Comparison of ENCODE assay signal across 1 cellular context in the genomic region with DNA sequence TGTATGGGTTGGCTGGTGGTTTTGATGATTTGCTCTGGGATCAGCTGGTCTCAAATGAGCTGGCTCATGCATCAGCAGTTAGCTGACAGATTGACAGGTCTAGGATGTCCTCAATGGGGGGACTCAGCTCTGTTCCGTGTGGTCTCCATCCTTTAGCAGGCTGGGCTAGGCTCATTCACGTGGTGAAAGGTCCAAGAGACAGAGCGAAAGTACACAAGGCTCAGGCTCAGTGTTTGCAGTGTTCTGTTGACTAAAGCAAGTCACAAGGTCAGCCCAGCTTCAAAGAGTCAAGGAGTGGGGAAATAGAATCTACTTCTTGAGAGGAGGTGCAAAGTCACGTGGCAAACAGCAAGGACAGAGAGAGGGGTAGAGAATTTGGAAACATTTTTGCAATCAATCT.
TF ChIP-seq lines count a peak whose summit lies in the region.

No MANE protein-coding gene starts in this region.

TF ChIP-seq in HepG2, 621 proteins besides CTCF, POLR2A, EP300 and RAD21 (continued from another document and continues in another):
- TF ChIP-seq, protein P1, sequence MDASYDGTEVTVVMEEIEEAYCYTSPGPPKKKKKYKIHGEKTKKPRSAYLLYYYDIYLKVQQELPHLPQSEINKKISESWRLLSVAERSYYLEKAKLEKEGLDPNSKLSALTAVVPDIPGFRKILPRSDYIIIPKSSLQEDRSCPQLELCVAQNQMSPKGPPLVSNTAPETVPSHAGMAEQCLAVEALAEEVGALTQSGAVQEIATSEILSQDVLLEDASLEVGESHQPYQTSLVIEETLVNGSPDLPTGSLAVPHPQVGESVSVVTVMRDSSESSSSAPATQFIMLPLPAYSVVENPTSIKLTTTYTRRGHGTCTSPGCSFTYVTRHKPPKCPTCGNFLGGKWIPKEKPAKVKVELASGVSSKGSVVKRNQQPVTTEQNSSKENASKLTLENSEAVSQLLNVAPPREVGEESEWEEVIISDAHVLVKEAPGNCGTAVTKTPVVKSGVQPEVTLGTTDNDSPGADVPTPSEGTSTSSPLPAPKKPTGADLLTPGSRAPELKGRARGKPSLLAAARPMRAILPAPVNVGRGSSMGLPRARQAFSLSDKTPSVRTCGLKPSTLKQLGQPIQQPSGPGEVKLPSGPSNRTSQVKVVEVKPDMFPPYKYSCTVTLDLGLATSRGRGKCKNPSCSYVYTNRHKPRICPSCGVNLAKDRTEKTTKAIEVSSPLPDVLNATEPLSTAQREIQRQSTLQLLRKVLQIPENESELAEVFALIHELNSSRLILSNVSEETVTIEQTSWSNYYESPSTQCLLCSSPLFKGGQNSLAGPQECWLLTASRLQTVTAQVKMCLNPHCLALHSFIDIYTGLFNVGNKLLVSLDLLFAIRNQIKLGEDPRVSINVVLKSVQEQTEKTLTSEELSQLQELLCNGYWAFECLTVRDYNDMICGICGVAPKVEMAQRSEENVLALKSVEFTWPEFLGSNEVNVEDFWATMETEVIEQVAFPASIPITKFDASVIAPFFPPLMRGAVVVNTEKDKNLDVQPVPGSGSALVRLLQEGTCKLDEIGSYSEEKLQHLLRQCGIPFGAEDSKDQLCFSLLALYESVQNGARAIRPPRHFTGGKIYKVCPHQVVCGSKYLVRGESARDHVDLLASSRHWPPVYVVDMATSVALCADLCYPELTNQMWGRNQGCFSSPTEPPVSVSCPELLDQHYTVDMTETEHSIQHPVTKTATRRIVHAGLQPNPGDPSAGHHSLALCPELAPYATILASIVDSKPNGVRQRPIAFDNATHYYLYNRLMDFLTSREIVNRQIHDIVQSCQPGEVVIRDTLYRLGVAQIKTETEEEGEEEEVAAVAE (CRISPR knock-in tag; IDR thresholded peaks at IDR 0.05; ENCODE audit: borderline replicate concordance), result 0 out of 2 replicates have a peak, but pooled peaks have one; percentile 41
- TF ChIP-seq ZNF431 (CRISPR knock-in tag; IDR thresholded peaks at IDR 0.05; ENCODE audit: borderline replicate concordance, low read depth) (no peak; the same call in 1 of the 2 replicates), SUZ12 (IDR thresholded peaks at IDR 0.05; ENCODE audit: low read depth, low read length) (no peak), RBAK (CRISPR knock-in tag; IDR thresholded peaks at IDR 0.05) (no peak), MAF1 (CRISPR knock-in tag; IDR thresholded peaks at IDR 0.05; ENCODE audit: borderline replicate concordance) (no peak), SIN3A (IDR thresholded peaks at IDR 0.05; ENCODE audit: borderline replicate concordance, low read depth, low read length) (no peak), CCAR2 (optimal IDR thresholded peaks at IDR 0.05; ENCODE audit: low read depth, low read length) (no peak), ZSCAN21 (CRISPR knock-in tag; IDR thresholded peaks at IDR 0.05; ENCODE audit: borderline replicate concordance) (peak; percentile 79), ZNF749 (CRISPR knock-in tag; IDR thresholded peaks at IDR 0.05; ENCODE audit: borderline replicate concordance) (no peak; the same call in 1 of the 2 replicates), PTBP1 (IDR thresholded peaks at IDR 0.05; ENCODE audit: low read depth, low read length, poor library complexity, severe bottlenecking) (no peak), ARID2 (CRISPR knock-in tag; IDR thresholded peaks at IDR 0.05; ENCODE audit: borderline replicate concordance) (no peak), ZNF382 (CRISPR knock-in tag; IDR thresholded peaks at IDR 0.05; ENCODE audit: borderline replicate concordance) (no peak), CBFB (CRISPR knock-in tag; IDR thresholded peaks at IDR 0.05) (0 out of 2 replicates have a peak, but pooled peaks have one; percentile 44), ARNT (IDR thresholded peaks at IDR 0.05) (no peak), TOPORS (CRISPR knock-in tag; IDR thresholded peaks at IDR 0.05) (no peak), ZNF879 (CRISPR knock-in tag; IDR thresholded peaks at IDR 0.05) (no peak)
- TF ChIP-seq, protein P2, sequence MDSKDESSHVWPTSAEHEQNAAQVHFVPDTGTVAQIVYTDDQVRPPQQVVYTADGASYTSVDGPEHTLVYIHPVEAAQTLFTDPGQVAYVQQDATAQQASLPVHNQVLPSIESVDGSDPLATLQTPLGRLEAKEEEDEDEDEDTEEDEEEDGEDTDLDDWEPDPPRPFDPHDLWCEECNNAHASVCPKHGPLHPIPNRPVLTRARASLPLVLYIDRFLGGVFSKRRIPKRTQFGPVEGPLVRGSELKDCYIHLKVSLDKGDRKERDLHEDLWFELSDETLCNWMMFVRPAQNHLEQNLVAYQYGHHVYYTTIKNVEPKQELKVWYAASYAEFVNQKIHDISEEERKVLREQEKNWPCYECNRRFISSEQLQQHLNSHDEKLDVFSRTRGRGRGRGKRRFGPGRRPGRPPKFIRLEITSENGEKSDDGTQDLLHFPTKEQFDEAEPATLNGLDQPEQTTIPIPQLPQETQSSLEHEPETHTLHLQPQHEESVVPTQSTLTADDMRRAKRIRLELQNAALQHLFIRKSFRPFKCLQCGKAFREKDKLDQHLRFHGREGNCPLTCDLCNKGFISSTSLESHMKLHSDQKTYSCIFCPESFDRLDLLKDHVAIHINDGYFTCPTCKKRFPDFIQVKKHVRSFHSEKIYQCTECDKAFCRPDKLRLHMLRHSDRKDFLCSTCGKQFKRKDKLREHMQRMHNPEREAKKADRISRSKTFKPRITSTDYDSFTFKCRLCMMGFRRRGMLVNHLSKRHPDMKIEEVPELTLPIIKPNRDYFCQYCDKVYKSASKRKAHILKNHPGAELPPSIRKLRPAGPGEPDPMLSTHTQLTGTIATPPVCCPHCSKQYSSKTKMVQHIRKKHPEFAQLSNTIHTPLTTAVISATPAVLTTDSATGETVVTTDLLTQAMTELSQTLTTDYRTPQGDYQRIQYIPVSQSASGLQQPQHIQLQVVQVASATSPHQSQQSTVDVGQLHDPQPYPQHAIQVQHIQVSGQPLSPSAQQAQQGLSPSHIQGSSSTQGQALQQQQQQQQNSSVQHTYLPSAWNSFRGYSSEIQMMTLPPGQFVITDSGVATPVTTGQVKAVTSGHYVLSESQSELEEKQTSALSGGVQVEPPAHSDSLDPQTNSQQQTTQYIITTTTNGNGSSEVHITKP (CRISPR knock-in tag; IDR thresholded peaks at IDR 0.05; ENCODE audit: low read depth), result peak; percentile 71; the same call in 1 of the 2 replicates
- TF ChIP-seq, protein P3, sequence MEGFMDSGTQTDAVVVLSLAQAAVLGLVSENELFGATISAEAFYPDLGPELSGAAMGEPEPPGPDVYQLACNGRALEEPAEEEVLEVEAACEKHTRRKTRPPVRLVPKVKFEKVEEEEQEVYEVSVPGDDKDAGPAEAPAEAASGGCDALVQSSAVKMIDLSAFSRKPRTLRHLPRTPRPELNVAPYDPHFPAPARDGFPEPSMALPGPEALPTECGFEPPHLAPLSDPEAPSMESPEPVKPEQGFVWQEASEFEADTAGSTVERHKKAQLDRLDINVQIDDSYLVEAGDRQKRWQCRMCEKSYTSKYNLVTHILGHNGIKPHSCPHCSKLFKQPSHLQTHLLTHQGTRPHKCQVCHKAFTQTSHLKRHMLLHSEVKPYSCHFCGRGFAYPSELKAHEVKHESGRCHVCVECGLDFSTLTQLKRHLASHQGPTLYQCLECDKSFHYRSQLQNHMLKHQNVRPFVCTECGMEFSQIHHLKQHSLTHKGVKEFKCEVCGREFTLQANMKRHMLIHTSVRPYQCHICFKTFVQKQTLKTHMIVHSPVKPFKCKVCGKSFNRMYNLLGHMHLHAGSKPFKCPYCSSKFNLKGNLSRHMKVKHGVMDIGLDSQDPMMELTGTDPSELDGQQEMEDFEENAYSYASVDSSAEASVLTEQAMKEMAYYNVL (CRISPR knock-in tag; IDR thresholded peaks at IDR 0.05; ENCODE audit: borderline replicate concordance), result peak; percentile 57; the same call in 1 of the 2 replicates
- TF ChIP-seq, protein P4, sequence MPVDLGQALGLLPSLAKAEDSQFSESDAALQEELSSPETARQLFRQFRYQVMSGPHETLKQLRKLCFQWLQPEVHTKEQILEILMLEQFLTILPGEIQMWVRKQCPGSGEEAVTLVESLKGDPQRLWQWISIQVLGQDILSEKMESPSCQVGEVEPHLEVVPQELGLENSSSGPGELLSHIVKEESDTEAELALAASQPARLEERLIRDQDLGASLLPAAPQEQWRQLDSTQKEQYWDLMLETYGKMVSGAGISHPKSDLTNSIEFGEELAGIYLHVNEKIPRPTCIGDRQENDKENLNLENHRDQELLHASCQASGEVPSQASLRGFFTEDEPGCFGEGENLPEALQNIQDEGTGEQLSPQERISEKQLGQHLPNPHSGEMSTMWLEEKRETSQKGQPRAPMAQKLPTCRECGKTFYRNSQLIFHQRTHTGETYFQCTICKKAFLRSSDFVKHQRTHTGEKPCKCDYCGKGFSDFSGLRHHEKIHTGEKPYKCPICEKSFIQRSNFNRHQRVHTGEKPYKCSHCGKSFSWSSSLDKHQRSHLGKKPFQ (CRISPR knock-in tag; IDR thresholded peaks at IDR 0.05; ENCODE audit: insufficient replicate concordance), result no peak
- TF ChIP-seq, protein P5, sequence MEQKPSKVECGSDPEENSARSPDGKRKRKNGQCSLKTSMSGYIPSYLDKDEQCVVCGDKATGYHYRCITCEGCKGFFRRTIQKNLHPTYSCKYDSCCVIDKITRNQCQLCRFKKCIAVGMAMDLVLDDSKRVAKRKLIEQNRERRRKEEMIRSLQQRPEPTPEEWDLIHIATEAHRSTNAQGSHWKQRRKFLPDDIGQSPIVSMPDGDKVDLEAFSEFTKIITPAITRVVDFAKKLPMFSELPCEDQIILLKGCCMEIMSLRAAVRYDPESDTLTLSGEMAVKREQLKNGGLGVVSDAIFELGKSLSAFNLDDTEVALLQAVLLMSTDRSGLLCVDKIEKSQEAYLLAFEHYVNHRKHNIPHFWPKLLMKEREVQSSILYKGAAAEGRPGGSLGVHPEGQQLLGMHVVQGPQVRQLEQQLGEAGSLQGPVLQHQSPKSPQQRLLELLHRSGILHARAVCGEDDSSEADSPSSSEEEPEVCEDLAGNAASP (CRISPR knock-in tag; IDR thresholded peaks at IDR 0.05; ENCODE audit: borderline replicate concordance), result peak; percentile 61; the same call in 1 of the 2 replicates
- TF ChIP-seq, protein P6, sequence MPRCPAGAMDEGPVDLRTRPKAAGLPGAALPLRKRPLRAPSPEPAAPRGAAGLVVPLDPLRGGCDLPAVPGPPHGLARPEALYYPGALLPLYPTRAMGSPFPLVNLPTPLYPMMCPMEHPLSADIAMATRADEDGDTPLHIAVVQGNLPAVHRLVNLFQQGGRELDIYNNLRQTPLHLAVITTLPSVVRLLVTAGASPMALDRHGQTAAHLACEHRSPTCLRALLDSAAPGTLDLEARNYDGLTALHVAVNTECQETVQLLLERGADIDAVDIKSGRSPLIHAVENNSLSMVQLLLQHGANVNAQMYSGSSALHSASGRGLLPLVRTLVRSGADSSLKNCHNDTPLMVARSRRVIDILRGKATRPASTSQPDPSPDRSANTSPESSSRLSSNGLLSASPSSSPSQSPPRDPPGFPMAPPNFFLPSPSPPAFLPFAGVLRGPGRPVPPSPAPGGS (CRISPR knock-in tag; IDR thresholded peaks at IDR 0.05), result no peak
- TF ChIP-seq, protein P7, sequence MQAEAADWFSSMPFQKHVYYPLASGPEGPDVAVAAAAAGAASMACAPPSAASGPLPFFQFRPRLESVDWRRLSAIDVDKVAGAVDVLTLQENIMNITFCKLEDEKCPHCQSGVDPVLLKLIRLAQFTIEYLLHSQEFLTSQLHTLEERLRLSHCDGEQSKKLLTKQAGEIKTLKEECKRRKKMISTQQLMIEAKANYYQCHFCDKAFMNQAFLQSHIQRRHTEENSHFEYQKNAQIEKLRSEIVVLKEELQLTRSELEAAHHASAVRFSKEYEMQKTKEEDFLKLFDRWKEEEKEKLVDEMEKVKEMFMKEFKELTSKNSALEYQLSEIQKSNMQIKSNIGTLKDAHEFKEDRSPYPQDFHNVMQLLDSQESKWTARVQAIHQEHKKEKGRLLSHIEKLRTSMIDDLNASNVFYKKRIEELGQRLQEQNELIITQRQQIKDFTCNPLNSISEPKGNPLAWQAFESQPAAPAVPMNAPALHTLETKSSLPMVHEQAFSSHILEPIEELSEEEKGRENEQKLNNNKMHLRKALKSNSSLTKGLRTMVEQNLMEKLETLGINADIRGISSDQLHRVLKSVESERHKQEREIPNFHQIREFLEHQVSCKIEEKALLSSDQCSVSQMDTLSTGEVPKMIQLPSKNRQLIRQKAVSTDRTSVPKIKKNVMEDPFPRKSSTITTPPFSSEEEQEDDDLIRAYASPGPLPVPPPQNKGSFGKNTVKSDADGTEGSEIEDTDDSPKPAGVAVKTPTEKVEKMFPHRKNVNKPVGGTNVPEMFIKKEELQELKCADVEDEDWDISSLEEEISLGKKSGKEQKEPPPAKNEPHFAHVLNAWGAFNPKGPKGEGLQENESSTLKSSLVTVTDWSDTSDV (CRISPR knock-in tag; IDR thresholded peaks at IDR 0.05), result no peak
- TF ChIP-seq, protein P8, sequence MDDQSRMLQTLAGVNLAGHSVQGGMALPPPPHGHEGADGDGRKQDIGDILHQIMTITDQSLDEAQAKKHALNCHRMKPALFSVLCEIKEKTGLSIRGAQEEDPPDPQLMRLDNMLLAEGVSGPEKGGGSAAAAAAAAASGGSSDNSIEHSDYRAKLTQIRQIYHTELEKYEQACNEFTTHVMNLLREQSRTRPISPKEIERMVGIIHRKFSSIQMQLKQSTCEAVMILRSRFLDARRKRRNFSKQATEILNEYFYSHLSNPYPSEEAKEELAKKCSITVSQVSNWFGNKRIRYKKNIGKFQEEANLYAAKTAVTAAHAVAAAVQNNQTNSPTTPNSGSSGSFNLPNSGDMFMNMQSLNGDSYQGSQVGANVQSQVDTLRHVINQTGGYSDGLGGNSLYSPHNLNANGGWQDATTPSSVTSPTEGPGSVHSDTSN (CRISPR knock-in tag; IDR thresholded peaks at IDR 0.05; ENCODE audit: borderline replicate concordance), result no peak
- TF ChIP-seq, protein P9, sequence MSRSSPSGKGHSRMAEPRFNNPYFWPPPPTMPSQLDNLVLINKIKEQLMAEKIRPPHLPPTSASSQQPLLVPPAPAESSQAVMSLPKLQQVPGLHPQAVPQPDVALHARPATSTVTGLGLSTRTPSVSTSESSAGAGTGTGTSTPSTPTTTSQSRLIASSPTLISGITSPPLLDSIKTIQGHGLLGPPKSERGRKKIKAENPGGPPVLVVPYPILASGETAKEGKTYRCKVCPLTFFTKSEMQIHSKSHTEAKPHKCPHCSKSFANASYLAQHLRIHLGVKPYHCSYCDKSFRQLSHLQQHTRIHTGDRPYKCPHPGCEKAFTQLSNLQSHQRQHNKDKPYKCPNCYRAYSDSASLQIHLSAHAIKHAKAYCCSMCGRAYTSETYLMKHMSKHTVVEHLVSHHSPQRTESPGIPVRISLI (CRISPR knock-in tag; IDR thresholded peaks at IDR 0.05; ENCODE audit: borderline replicate concordance), result peak; percentile 55; the same call in 1 of the 2 replicates
- TF ChIP-seq, protein P10, sequence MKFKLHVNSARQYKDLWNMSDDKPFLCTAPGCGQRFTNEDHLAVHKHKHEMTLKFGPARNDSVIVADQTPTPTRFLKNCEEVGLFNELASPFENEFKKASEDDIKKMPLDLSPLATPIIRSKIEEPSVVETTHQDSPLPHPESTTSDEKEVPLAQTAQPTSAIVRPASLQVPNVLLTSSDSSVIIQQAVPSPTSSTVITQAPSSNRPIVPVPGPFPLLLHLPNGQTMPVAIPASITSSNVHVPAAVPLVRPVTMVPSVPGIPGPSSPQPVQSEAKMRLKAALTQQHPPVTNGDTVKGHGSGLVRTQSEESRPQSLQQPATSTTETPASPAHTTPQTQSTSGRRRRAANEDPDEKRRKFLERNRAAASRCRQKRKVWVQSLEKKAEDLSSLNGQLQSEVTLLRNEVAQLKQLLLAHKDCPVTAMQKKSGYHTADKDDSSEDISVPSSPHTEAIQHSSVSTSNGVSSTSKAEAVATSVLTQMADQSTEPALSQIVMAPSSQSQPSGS (CRISPR knock-in tag; IDR thresholded peaks at IDR 0.05), result peak; percentile 68
